ENCODE assay signal across 17 cellular contexts in genomic region chr11:57477507-57478189, GRCh38. TPM values are rescaled to one million over a fixed set of nuclear protein-coding genes. Genes with fewer than 3 reads are reported as not detected.
DNase-seq lines count a peak whose midpoint lies in the region; ATAC-seq and TF ChIP-seq lines count a peak whose summit lies in the region.
"Had no signal": no experiment of that assay in that cellular context is flagged by ENCODE, and none has a peak within 500 bp of the region (broad histone marks: within the 10 kb centered on the region; RNA-seq: fewer than 3 reads in every experiment).

No MANE protein-coding gene starts in this region.

- H2AFZ ChIP-seq in smooth muscle cell (ENCODE audit: low read depth), result no peak overlapping the region

- H3K9me3 ChIP-seq in lung (ENCODE audit: control insufficient read depth in 2 of 2, insufficient read depth in 1 of 2, low read length in 1 of 2) (no peaks in the 10 kb centered on the region), smooth muscle cell (replicated peaks; ENCODE audit: low read depth) (no peaks in the 10 kb centered on the region), BE2C (no peaks in the 10 kb centered on the region)
- H3K9me3 ChIP-seq: esophagus muscularis mucosa had no signal

- no peak for TF ChIP-seq CTCF in 22Rv1 (IDR thresholded peaks at IDR 0.05)
- TF ChIP-seq CTCF in VCaP (conservative IDR thresholded peaks at IDR 0.05), result no peak
- no peak for TF ChIP-seq CTCF in lung (IDR thresholded peaks at IDR 0.05; ENCODE audit: control extremely low read depth, extremely low read depth)
- no peak for TF ChIP-seq CTCF in smooth muscle cell (IDR thresholded peaks at IDR 0.05; ENCODE audit: borderline replicate concordance, insufficient read depth, poor library complexity, severe bottlenecking)
- TF ChIP-seq CTCF in BE2C (IDR thresholded peaks at IDR 0.05; ENCODE audit: low read depth, low read length), result no peak

- H3K4me1 ChIP-seq in lung (ENCODE audit: control insufficient read depth in 2 of 2, insufficient read depth in 2 of 2, low read length in 2 of 2) (peaks cover 4 to 16% of the 10 kb centered on the region in 2 donors), smooth muscle cell (ENCODE audit: low read depth) (peaks cover 6% of the 10 kb centered on the region), BE2C (no peaks in the 10 kb centered on the region)

- DNase-seq in H7, result peak; percentile 67
- DNase-seq in lung (ENCODE audit: low spot score), result peak; percentile 57
- DNase-seq in smooth muscle cell (lab: John Stamatoyannopoulos, UW; ENCODE audit: unreplicated experiment), result no peak
- DNase-seq in NCI-H1930 (lab: John Stamatoyannopoulos, UW), result no peak
- no peak for DNase-seq in BE2C
- DNase-seq: activated CD4-positive, alpha-beta memory T cell treated with anti-CD3 and anti-CD28 coated beads, Interleukin-2, amount 10 ng/mL, durations not matched to agents 7 days and 5 days; cortex of kidney had no signal

- H3K9ac ChIP-seq in smooth muscle cell (ENCODE audit: low read depth), result no peak overlapping the region

- H4K20me1 ChIP-seq in smooth muscle cell (ENCODE audit: low read depth), result no peaks in the 10 kb centered on the region

- H3K27ac ChIP-seq in 22Rv1 (peak overlapping the region; percentile 69), VCaP (peak overlapping the region; percentile 81), lung (ENCODE audit: low read depth in 1 of 2, low read length in 1 of 2) (no peak overlapping the region), smooth muscle cell (ENCODE audit: low read depth) (no peak overlapping the region)
- H3K27ac ChIP-seq: esophagus muscularis mucosa had no signal

- no peaks in the 10 kb centered on the region for H3K36me3 ChIP-seq in H7 (replicated peaks; ENCODE audit: control insufficient read depth, insufficient read depth, low read length)
- H3K36me3 ChIP-seq in lung (ENCODE audit: control insufficient read depth in 2 of 2, insufficient read depth in 2 of 2, low read length in 2 of 2), result no peaks in the 10 kb centered on the region
- H3K36me3 ChIP-seq in smooth muscle cell (ENCODE audit: low read depth), result no peaks in the 10 kb centered on the region
- H3K36me3 ChIP-seq in BE2C, result no peaks in the 10 kb centered on the region
- H3K36me3 ChIP-seq: esophagus muscularis mucosa had no signal

- no peaks in the 10 kb centered on the region for H3F3A ChIP-seq in smooth muscle cell (ENCODE audit: low read depth)

- no peaks in the 10 kb centered on the region for H3K79me2 ChIP-seq in smooth muscle cell (ENCODE audit: low read depth)

- H3K4me3 ChIP-seq in H7 (ENCODE audit: insufficient read depth, low read depth, low read length), result no peak overlapping the region
- H3K4me3 ChIP-seq in lung, result no peak overlapping the region
- no peak overlapping the region for H3K4me3 ChIP-seq in smooth muscle cell
- no peak overlapping the region for H3K4me3 ChIP-seq in BE2C (ENCODE audit: low read depth, low read length)

- peaks cover 72% of the 10 kb centered on the region for H3K27me3 ChIP-seq in H7 (ENCODE audit: control insufficient read depth, insufficient read depth, low read length)
- no peaks in the 10 kb centered on the region for H3K27me3 ChIP-seq in lung (ENCODE audit: control insufficient read depth, insufficient read depth)
- peaks cover 98% of the 10 kb centered on the region for H3K27me3 ChIP-seq in smooth muscle cell (ENCODE audit: low read depth)
- peaks cover 15% of the 10 kb centered on the region for H3K27me3 ChIP-seq in BE2C

- 72 to 79% methylated on average over 11 of the region's 11 CpGs for WGBS in lung, 2 donors
- WGBS in smooth muscle cell (ENCODE audit: low lambda C conversion rate), result 88% methylated on average over 11 of the region's 11 CpGs

- H3K4me2 ChIP-seq in smooth muscle cell, result no peak overlapping the region

- ATAC-seq in lung (ENCODE audit: insufficient read depth, low FRiP score), result peak; percentile 23
- no peak for ATAC-seq in HG02798 (IDR thresholded peaks at IDR 0.05; ENCODE audit: poor library complexity, unreplicated experiment)

RNA-seq across cellular contexts. Expression of gene RTN4RL2, which starts 17.3 kb away (rescaled TPM):
- total RNA-seq in H7 (2014; rRNA removed; shearing (Covaris generic)), result 3.1 and 3.4 TPM in 2 replicates
- total RNA-seq in lung (1 to 10 TPM in 1 of 2 donors, under 1 TPM in 1; 0.31 to 4.8 TPM), smooth muscle cell (0.18 TPM in 1 of 2 replicates, not detected in the other)
- polyA plus RNA-seq in lung (1 to 10 TPM; 1.5 to 1.8 TPM), smooth muscle cell (0.34 and 0.76 TPM in 2 replicates)
- 0.52 TPM for polyA plus RNA-seq in BE2C (2012; ENCODE audit: insufficient read depth, insufficient read length, low read depth)

RNA-seq across cellular contexts. Expression of gene SLC43A1, which starts 37.9 kb away (rescaled TPM):
- 30.7 and 33.1 TPM in 2 replicates for total RNA-seq in H7 (2014; rRNA removed; shearing (Covaris generic))
- 10 to 100 TPM; 18.5 to 18.7 TPM for total RNA-seq in lung
- 10 to 100 TPM; 10.3 to 14.8 TPM for polyA plus RNA-seq in lung
- 1.3 and 9.4 TPM in 2 replicates for total RNA-seq in smooth muscle cell
- polyA plus RNA-seq in smooth muscle cell, result 7.3 and 7.4 TPM in 2 replicates
- polyA plus RNA-seq in BE2C (2012; ENCODE audit: insufficient read depth, insufficient read length, low read depth), result 14.9 TPM

RNA-seq across cellular contexts. Expression of gene SLC43A3, which starts 50.7 kb away (rescaled TPM):
- total RNA-seq in H7 (2014; rRNA removed; shearing (Covaris generic)), result 9.7 and 16.4 TPM in 2 replicates
- total RNA-seq in lung (100 to 1,000 TPM in 1 of 2 donors, 10 to 100 TPM in 1; 23.3 to 148 TPM), smooth muscle cell (8.0 and 9.3 TPM in 2 replicates)
- polyA plus RNA-seq in lung (100 to 1,000 TPM in 1 of 2 donors, 10 to 100 TPM in 1; 61.4 to 155 TPM), smooth muscle cell (12.8 and 13.5 TPM in 2 replicates)
- polyA plus RNA-seq in BE2C (2012; ENCODE audit: insufficient read depth, insufficient read length, low read depth), result 11.3 TPM

RNA-seq across cellular contexts. Expression of gene TIMM10, which starts 52.9 kb away (rescaled TPM):
- 58.6 and 73.3 TPM in 2 replicates for total RNA-seq in H7 (2014; rRNA removed; shearing (Covaris generic))
- total RNA-seq in lung, result 10 to 100 TPM; 10.4 to 46.5 TPM
- 10 to 100 TPM; 45.1 to 64.7 TPM for polyA plus RNA-seq in lung
- 31.1 and 34.2 TPM in 2 replicates for total RNA-seq in smooth muscle cell
- 108 and 110 TPM in 2 replicates for polyA plus RNA-seq in smooth muscle cell
- polyA plus RNA-seq in BE2C (2012; ENCODE audit: insufficient read depth, insufficient read length, low read depth), result 91.8 TPM

RNA-seq across cellular contexts. Expression of gene SMTNL1, which starts 59.7 kb away (rescaled TPM):
- total RNA-seq in H7 (2014; rRNA removed; shearing (Covaris generic)), result not detected in 2 replicates
- total RNA-seq in lung, result not detected
- polyA plus RNA-seq in lung, result not detected
- total RNA-seq in smooth muscle cell, result not detected in 2 replicates
- not detected in 2 replicates for polyA plus RNA-seq in smooth muscle cell
- not detected for polyA plus RNA-seq in BE2C (2012; ENCODE audit: insufficient read depth, insufficient read length, low read depth)
- total RNA-seq: activated CD4-positive, alpha-beta memory T cell treated with anti-CD3 and anti-CD28 coated beads, Interleukin-2, amount 10 ng/mL, durations not matched to agents 7 days and 5 days; Daoy; esophagus muscularis mucosa; left ventricle myocardium superior; M059J; omental fat pad; SK-MEL-5 had no signal
- polyA plus RNA-seq: AG04450 had no signal

Comparison
In these comparisons a context has a peak if more than half of its experiments do, and no peak if none do; other contexts are left out.
1. H3K27ac ChIP-seq: peak in 22Rv1 (single experiment) and VCaP (single experiment); none in lung (0 of 2) and smooth muscle cell (single experiment).
2. DNase-seq: peak in H7 (single experiment) and lung (single experiment); none in smooth muscle cell (single experiment), NCI-H1930 (0 of 2) and BE2C (single experiment).